In genomic region chrX:11664211-11664888, GRCh38 we compare ENCODE assay signal across 11 cellular contexts. TPM values are rescaled to one million over a fixed set of nuclear protein-coding genes. Genes with fewer than 3 reads are reported as not detected.
DNase-seq lines count a peak whose midpoint lies in the region; ATAC-seq, FAIRE-seq and TF ChIP-seq lines count a peak whose summit lies in the region.
"Had no signal": no experiment of that assay in that cellular context is flagged by ENCODE, and none has a peak within 500 bp of the region (broad histone marks: within the 10 kb centered on the region; RNA-seq: fewer than 3 reads in every experiment).

No MANE protein-coding gene starts in this region.

- H3K79me2 ChIP-seq in H1 (ENCODE audit: control insufficient read depth in 1 of 2, insufficient read depth in 2 of 2, low read length in 2 of 2) = no peaks in the 10 kb centered on the region

- no peak overlapping the region for H3K9ac ChIP-seq in H1 (replicated peaks in 1 of 4; ENCODE audit: extremely low read depth in 1 of 4, low read depth in 3 of 4, low read length in 3 of 4)

- no peak overlapping the region for H4K8ac ChIP-seq in H1 (ENCODE audit: extremely low read depth, insufficient read depth, low read length)

- POLR2A ChIA-PET in H1 (lab: Charles Lee; ENCODE audit: partially characterized antibody) = no interaction called here
- POLR2A ChIA-PET in HEK293T (lab: Yijun Ruan, JAX) = no interaction called here

- H3K18ac ChIP-seq in H1 (ENCODE audit: extremely low read depth, low read length) = no peak overlapping the region

- H3K36me3 ChIP-seq in H1 (ENCODE audit: control insufficient read depth in 2 of 4, insufficient read depth in 4 of 4, low read length in 3 of 4) (no peaks in the 10 kb centered on the region), mesodermal cell (ENCODE audit: control insufficient read depth, insufficient read depth, low read length) (no peaks in the 10 kb centered on the region)

- no peak overlapping the region for H2AFZ ChIP-seq in H1 (ENCODE audit: low read length)

- no peak overlapping the region for H2BK12ac ChIP-seq in H1 (ENCODE audit: low read depth, low read length)

- peaks cover 20% of the 10 kb centered on the region for H3K27me3 Mint-ChIP-seq in activated naive CD8-positive, alpha-beta T cell
- peaks cover 43% of the 10 kb centered on the region for H3K27me3 Mint-ChIP-seq in activated naive CD8-positive, alpha-beta T cell treated with anti-CD3 and anti-CD28 coated beads, Interleukin-2, amount 50 U/mL, for 24 hours

- H3K36me3 Mint-ChIP-seq in activated naive CD8-positive, alpha-beta T cell = no peaks in the 10 kb centered on the region
- H3K36me3 Mint-ChIP-seq in activated naive CD8-positive, alpha-beta T cell treated with anti-CD3 and anti-CD28 coated beads, Interleukin-2, amount 50 U/mL, for 24 hours (ENCODE audit: low read depth) = no peaks in the 10 kb centered on the region
- H3K36me3 Mint-ChIP-seq: natural killer cell treated with Interleukin-12 subunit alpha and Interleukin-12 subunit beta and Interleukin-15 and Interleukin-18, amount 100 ng/mL, for 72 hours had no signal

- peak overlapping the region; percentile 40 for H3K4me3 Mint-ChIP-seq in activated naive CD8-positive, alpha-beta T cell
- no peak overlapping the region for H3K4me3 Mint-ChIP-seq in activated naive CD8-positive, alpha-beta T cell treated with anti-CD3 and anti-CD28 coated beads, Interleukin-2, amount 50 U/mL, for 24 hours
- H3K4me3 Mint-ChIP-seq: CD4-positive, alpha-beta T cell; natural killer cell treated with Interleukin-12 subunit alpha and Interleukin-12 subunit beta and Interleukin-15 and Interleukin-18, amount 100 ng/mL, for 72 hours had no signal

- no peak overlapping the region for H3K27ac Mint-ChIP-seq in activated naive CD8-positive, alpha-beta T cell
- H3K27ac Mint-ChIP-seq in activated naive CD8-positive, alpha-beta T cell treated with anti-CD3 and anti-CD28 coated beads, Interleukin-2, amount 50 U/mL, for 24 hours = no peak overlapping the region
- H3K27ac Mint-ChIP-seq: activated T-helper 2 cell treated with anti-CD3 and anti-CD28 coated beads, Interferon-gamma antibody, Interleukin-2, Interleukin-4, amounts not matched to agents 10 μg/mL and 5 μg/mL and 100 μg/mL, durations not matched to agents 14 hours and 24 hours and 36 hours; CD4-positive, alpha-beta T cell; natural killer cell treated with Interleukin-12 subunit alpha and Interleukin-12 subunit beta and Interleukin-15 and Interleukin-18, amount 100 ng/mL, for 72 hours had no signal

- CTCF ChIA-PET in H1 (lab: Charles Lee; ENCODE audit: partially characterized antibody) (interaction anchor here (0.6 to 1.3 kb wide), 3 partner anchors 8 to 93 kb away, joined by 3 read pairs; partner anchors contain the start of gene MSL3), HEK293T (lab: Yijun Ruan, JAX) (interaction anchor here (3.0 kb wide), 1 partner anchor 14 kb away, joined by 7 read pairs; no protein-coding TSS in a partner anchor)

- H3K4me1 ChIP-seq in H1 (replicated peaks in 1 of 4; ENCODE audit: control insufficient read depth in 3 of 4, insufficient read depth in 4 of 4, low read length in 3 of 4) (peaks cover 0 to 4% (median 2%) of the 10 kb centered on the region in 4 experiments; a peak in 3 of 7 replicates), mesodermal cell (ENCODE audit: control insufficient read depth, insufficient read depth, low read length, poor library complexity, severe bottlenecking) (peaks cover 2% of the 10 kb centered on the region)

- H3K4me1 Mint-ChIP-seq in activated naive CD8-positive, alpha-beta T cell (ENCODE audit: low read depth) = peaks cover 9% of the 10 kb centered on the region
- H3K4me1 Mint-ChIP-seq in activated naive CD8-positive, alpha-beta T cell treated with anti-CD3 and anti-CD28 coated beads, Interleukin-2, amount 50 U/mL, for 24 hours = no peaks in the 10 kb centered on the region

- peaks cover 8% of the 10 kb centered on the region; the same call in 1 of the 2 replicates for H3K23me2 ChIP-seq in H1 (ENCODE audit: low read depth, low read length)

- no peak overlapping the region for H2BK15ac ChIP-seq in H1 (ENCODE audit: low read length)

- no peak for TF ChIP-seq POLR2A in H1 (IDR thresholded peaks at IDR 0.05; ENCODE audit: control extremely low read depth in 1 of 2, low read depth in 2 of 2, low read length in 2 of 2)

- H3K14ac ChIP-seq in H1 (ENCODE audit: insufficient read length) = no peak overlapping the region

- peaks cover 18 to 63% (median 42%) of the 10 kb centered on the region in 4 experiments for H3K27me3 ChIP-seq in H1 (replicated peaks in 1 of 4; ENCODE audit: control insufficient read depth in 3 of 4, extremely low read depth in 1 of 4, insufficient read depth in 3 of 4, low read length in 3 of 4)

- no peak for TF ChIP-seq CTCF in H1 (IDR thresholded peaks at IDR 0.05; ENCODE audit: control extremely low read depth in 1 of 3, insufficient read depth in 1 of 3, low read depth in 1 of 3, low read length in 3 of 3)

- no peak for TF ChIP-seq EP300 in H1 (IDR thresholded peaks at IDR 0.05; ENCODE audit: borderline replicate concordance in 1 of 2, low read depth in 2 of 2, low read length in 2 of 2)

- H2BK20ac ChIP-seq in H1 (ENCODE audit: low read length) = no peak overlapping the region

- no peaks in the 10 kb centered on the region for H4K20me1 ChIP-seq in H1 (replicated peaks in 1 of 2; ENCODE audit: control insufficient read depth in 1 of 2, insufficient read depth in 2 of 2, low read length in 2 of 2)

- H3K79me1 ChIP-seq in H1 (ENCODE audit: low read depth, low read length) = no peaks in the 10 kb centered on the region

- no peak overlapping the region for H2BK5ac ChIP-seq in H1 (ENCODE audit: low read depth, low read length)

- H4K91ac ChIP-seq in H1 (replicated peaks; ENCODE audit: insufficient read length, low read length) = no peak overlapping the region

- no peaks in the 10 kb centered on the region for H3K9me3 ChIP-seq in H1 (ENCODE audit: insufficient read depth in 2 of 2, low read depth in 1 of 2, low read length in 1 of 2)
- no peaks in the 10 kb centered on the region for H3K9me3 ChIP-seq in mesodermal cell (ENCODE audit: control insufficient read depth, low read length)

- TF ChIP-seq RAD21 in H1 (IDR thresholded peaks at IDR 0.05 in 1 of 2, conservative IDR thresholded peaks at IDR 0.05 in 1 of 2; ENCODE audit: low read depth in 2 of 2, low read length in 2 of 2) = no peak

- no peak overlapping the region for H3K4ac ChIP-seq in H1 (replicated peaks; ENCODE audit: insufficient read length, low read depth, low read length)

- no peaks in the 10 kb centered on the region for H3K9me3 Mint-ChIP-seq in activated naive CD8-positive, alpha-beta T cell (ENCODE audit: low read depth)
- no peaks in the 10 kb centered on the region for H3K9me3 Mint-ChIP-seq in activated naive CD8-positive, alpha-beta T cell treated with anti-CD3 and anti-CD28 coated beads, Interleukin-2, amount 50 U/mL, for 24 hours
- H3K9me3 Mint-ChIP-seq: activated T-helper 2 cell treated with anti-CD3 and anti-CD28 coated beads, Interferon-gamma antibody, Interleukin-2, Interleukin-4, amounts not matched to agents 10 μg/mL and 5 μg/mL and 100 μg/mL, durations not matched to agents 14 hours and 24 hours and 36 hours; CD4-positive, alpha-beta T cell had no signal

- no peak overlapping the region for H2AK5ac ChIP-seq in H1 (ENCODE audit: low read depth, low read length)

- H3K4me3 ChIP-seq in H1 (ENCODE audit: extremely low read depth in 1 of 4, insufficient read depth in 2 of 4, low read depth in 3 of 4, low read length in 4 of 4) (peak overlapping the region; percentile 43 to 63 (median 46)), mesodermal cell (ENCODE audit: extremely low read depth, insufficient read depth, low read length, poor library complexity, severe bottlenecking) (peak overlapping the region; percentile 48)

- DNase-seq in activated naive CD8-positive, alpha-beta T cell treated with anti-CD3 and anti-CD28 coated beads, Interleukin-2, amount 50 U/mL, for 24 hours = no peak
- DNase-seq in H1 (ENCODE audit: low read depth in 1 of 2, low spot score in 2 of 2) (peak in 1 of 2 experiments; percentile 42), urothelium cell line (ENCODE audit: low spot score) (peak; percentile 3), HEK293T (ENCODE audit: extremely low spot score) (no peak)
- DNase-seq in activated CD4-positive, CD25-positive, alpha-beta regulatory T cell treated with anti-CD3 and anti-CD28 coated beads, Interleukin-2, amount 50 U/mL, for 72 hours = no peak
- DNase-seq: CD4-positive, alpha-beta T cell had no signal

- WGBS in H1 (ENCODE audit: extremely low coverage in 1 of 2, insufficient coverage in 1 of 2, insufficient read length in 1 of 2, insufficient replicate concordance in 2 of 2, low coverage in 1 of 2, low lambda C conversion rate in 2 of 2, missing lambda C conversion rate in 1 of 2), 2 experiments = 6% methylated on average over 7 of the region's 55 CpGs; no CpG with 5 or more reads in 1 of the 2 experiments
- WGBS in mesodermal cell (ENCODE audit: insufficient coverage in 2 of 2), 2 experiments = 1 to 4% methylated on average over 9 to 18 of the region's 55 CpGs

- H3K23ac ChIP-seq in H1 (ENCODE audit: insufficient read length) = no peak overlapping the region

- no peak for FAIRE-seq in H1 (lab: Jason Lieb, UNC)
- no peak for FAIRE-seq in urothelium cell line (lab: Jason Lieb, UNC)

- H3K4me2 ChIP-seq in H1 (ENCODE audit: insufficient read depth in 1 of 2, low read depth in 2 of 2, low read length in 2 of 2) = peak overlapping the region; percentile 73 to 88

- no peak overlapping the region for H3K56ac ChIP-seq in H1 (replicated peaks; ENCODE audit: insufficient read length, low read depth, low read length)

- H3K27ac ChIP-seq in H1 (ENCODE audit: low read depth, low read length) = no peak overlapping the region
- H3K27ac ChIP-seq in mesodermal cell (ENCODE audit: low read depth, low read length, severe bottlenecking) = no peak overlapping the region

- ATAC-seq in activated naive CD8-positive, alpha-beta T cell treated with anti-CD3 and anti-CD28 coated beads, Interleukin-2, amount 50 U/mL, for 24 hours = no peak
- ATAC-seq in HG03354 (IDR thresholded peaks at IDR 0.05; ENCODE audit: poor library complexity, severe bottlenecking, unreplicated experiment) = no peak
- ATAC-seq: natural killer cell treated with Interleukin-12 subunit alpha and Interleukin-12 subunit beta and Interleukin-15 and Interleukin-18, amount 100 ng/mL, for 72 hours had no signal

- H2BK120ac ChIP-seq in H1 (replicated peaks; ENCODE audit: low read depth, low read length) = no peak overlapping the region

- no peak overlapping the region for H4K5ac ChIP-seq in H1 (ENCODE audit: insufficient read length, low read depth, low read length)

RNA-seq across cellular contexts. Expression of gene ARHGAP6, which starts 1.4 kb away (rescaled TPM):
- 0.63 and 0.82 TPM in 2 replicates for total RNA-seq in H1 (2021; fragmentation: NEBNext Ultra II Directional; extraction: Animal tissue kit (Norgen Biotek cat#: 25700))
- polyA plus RNA-seq in H1 (2011; rRNA removed) = 0.35 and 0.44 TPM in 2 replicates
- polyA plus RNA-seq in H1 (2011; cell fraction: cytosol; rRNA removed) = 0.43 TPM
- polyA plus RNA-seq in H1 (2011; cell fraction: nucleus; rRNA removed) = 0.71 TPM
- polyA plus RNA-seq in H1 (2012, experiment 1 of 2) = 0.25 to 0.50 TPM (median 0.44 TPM) in 4 replicates
- polyA plus RNA-seq in H1 (2012, experiment 2 of 2) = 0.37 TPM
- 0.53 TPM for polyA plus RNA-seq in H1 (2013, experiment 1 of 2)
- polyA plus RNA-seq in H1 (2013, experiment 2 of 2) = 0.48 TPM
- polyA minus RNA-seq in H1 (2011; rRNA and poly(A)+ RNA removed) = 0.39 and 0.82 TPM in 2 replicates
- not detected for polyA minus RNA-seq in H1 (2011; cell fraction: cytosol; rRNA and poly(A)+ RNA removed)
- 2.1 TPM for polyA minus RNA-seq in H1 (2011; cell fraction: nucleus; rRNA and poly(A)+ RNA removed)
- polyA plus RNA-seq in mesodermal cell (2013, experiment 1 of 2) = 7.4 TPM
- polyA plus RNA-seq in mesodermal cell (2013, experiment 2 of 2) = 8.7 TPM
- total RNA-seq: activated T-helper 2 cell treated with anti-CD3 and anti-CD28 coated beads, Interferon-gamma antibody, Interleukin-2, Interleukin-4, amounts not matched to agents 10 μg/mL and 5 μg/mL and 100 μg/mL, durations not matched to agents 14 hours and 24 hours and 36 hours; CD4-positive, alpha-beta T cell had no signal
